11 cellular contexts compared by ENCODE assay signal in the genomic region with DNA sequence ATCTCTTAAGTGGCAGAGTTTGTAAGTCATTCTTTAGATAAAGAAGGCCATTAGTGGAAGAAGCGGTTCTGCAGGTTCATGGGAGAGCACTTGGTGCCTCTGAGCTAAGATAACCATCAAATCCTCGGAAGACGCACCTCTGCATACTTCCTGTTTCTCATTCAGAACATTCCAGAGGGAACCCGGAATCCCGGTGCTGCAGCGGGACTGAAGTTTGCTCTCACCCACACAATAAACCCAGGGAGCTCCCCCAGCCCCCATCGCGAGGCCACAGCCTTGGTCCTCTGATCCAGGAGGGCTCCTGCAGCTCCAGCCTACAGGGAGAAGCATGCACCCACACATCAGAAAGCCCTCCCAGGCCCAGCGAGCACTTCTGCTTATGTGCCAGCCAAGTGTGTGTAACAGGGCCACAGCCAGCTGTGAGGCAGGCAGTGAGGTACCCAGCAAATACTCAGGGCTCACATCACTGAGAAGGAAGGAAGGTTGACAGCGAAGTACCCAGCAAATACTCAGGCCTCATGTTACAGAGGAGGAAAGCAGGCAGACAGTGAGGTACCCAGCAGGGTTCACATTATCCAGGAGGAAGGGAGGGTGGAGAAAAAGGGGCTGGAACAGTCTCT.
A peak's percentile ranks its signal among the peaks of the same experiment; 100 is the strongest.
DNase-seq lines count a peak whose midpoint lies in the region; ATAC-seq and TF ChIP-seq lines count a peak whose summit lies in the region.
"Had no signal": no experiment of that assay in that cellular context is flagged by ENCODE, and none has a peak within 500 bp of the region (broad histone marks: within the 10 kb centered on the region; RNA-seq: fewer than 3 reads in every experiment).

No MANE protein-coding gene starts in this region.

- no peak overlapping the region for H3K4me3 ChIP-seq in HUES64 (ENCODE audit: low read length)
- peak overlapping the region; percentile 21 for H3K4me3 ChIP-seq in iPS-20b (ENCODE audit: low read length)
- H3K4me3 ChIP-seq in MM.1S (ENCODE audit: low read length) = no peak overlapping the region
- H3K4me3 ChIP-seq: ascending aorta had no signal

- H3K9me2 ChIP-seq in MM.1S (replicated peaks; ENCODE audit: insufficient read depth, low read length) = no peaks in the 10 kb centered on the region

- H3K27ac ChIP-seq in HUES64 (ENCODE audit: low read depth, low read length) (peak overlapping the region; percentile 30; the same call in 1 of the 2 replicates), iPS-20b (ENCODE audit: low read length) (no peak overlapping the region), MM.1S (ENCODE audit: low read length) (no peak overlapping the region)
- H3K27ac ChIP-seq: ascending aorta had no signal

- H3K27me3 ChIP-seq in HUES64 (ENCODE audit: insufficient read depth, low read length) = no peaks in the 10 kb centered on the region
- H3K27me3 ChIP-seq in iPS-20b (ENCODE audit: insufficient read depth, low read length) = no peaks in the 10 kb centered on the region
- H3K27me3 ChIP-seq in MM.1S (replicated peaks; ENCODE audit: insufficient read depth, low read length) = no peaks in the 10 kb centered on the region
- H3K27me3 ChIP-seq: ascending aorta had no signal

- H4K20me1 ChIP-seq in MM.1S (ENCODE audit: insufficient read depth, low read length) = no peaks in the 10 kb centered on the region

- H3F3A ChIP-seq in MM.1S (ENCODE audit: insufficient read depth, low read length) = no peaks in the 10 kb centered on the region

- no peak overlapping the region for H2AFZ ChIP-seq in MM.1S (ENCODE audit: low read length)

- DNase-seq in sciatic nerve (ENCODE audit: low spot score) (peak; percentile 56), MM.1S (no peak), DMS153 (lab: John Stamatoyannopoulos, UW) (no peak)
- DNase-seq: activated CD8-positive, alpha-beta memory T cell treated with anti-CD3 and anti-CD28 coated beads, Interleukin-2, amount 10 ng/mL, durations not matched to agents 7 days and 5 days; NCI-H2081 treated with DMSO at 0.1 percent for 48 hours; SW 1271 had no signal

- no peak for TF ChIP-seq CTCF in MM.1S (IDR thresholded peaks at IDR 0.05; ENCODE audit: low read length)

- no peaks in the 10 kb centered on the region for H3K9me3 ChIP-seq in HUES64 (ENCODE audit: insufficient read depth, low read depth, low read length)
- no peaks in the 10 kb centered on the region for H3K9me3 ChIP-seq in iPS-20b (ENCODE audit: insufficient read depth, low read depth, low read length)
- H3K9me3 ChIP-seq in MM.1S (replicated peaks; ENCODE audit: insufficient read depth, low read length) = no peaks in the 10 kb centered on the region
- H3K9me3 ChIP-seq: ascending aorta had no signal

- H3K79me2 ChIP-seq in MM.1S (ENCODE audit: low read length) = no peaks in the 10 kb centered on the region

- ATAC-seq in SK-N-SH treated with all-trans-retinoic acid at 6 μM for 48 hours (peak; percentile 76), sciatic nerve (peak; percentile 34), GM18858 (IDR thresholded peaks at IDR 0.05; ENCODE audit: unreplicated experiment) (no peak)
- ATAC-seq: activated CD8-positive, alpha-beta memory T cell treated with anti-CD3 and anti-CD28 coated beads, Interleukin-2, amount 10 ng/mL, durations not matched to agents 7 days and 5 days had no signal

- WGBS in HUES64 = 47% methylated on average over 10 of the region's 10 CpGs

- no peak overlapping the region for H3K4me2 ChIP-seq in MM.1S (ENCODE audit: low read depth, low read length)

- H3K9ac ChIP-seq in HUES64 (ENCODE audit: low read depth, low read length) = no peak overlapping the region
- H3K9ac ChIP-seq in iPS-20b (ENCODE audit: low read depth, low read length) = peak overlapping the region; percentile 14; the same call in 1 of the 2 replicates
- no peak overlapping the region for H3K9ac ChIP-seq in MM.1S (ENCODE audit: low read length)

- H3K4me1 ChIP-seq in HUES64 (ENCODE audit: insufficient read depth, low read length) = peaks cover 15% of the 10 kb centered on the region; the same call in 1 of the 2 replicates
- H3K4me1 ChIP-seq in iPS-20b (ENCODE audit: insufficient read depth, low read length) = peaks cover 16% of the 10 kb centered on the region
- peaks cover 6% of the 10 kb centered on the region; the same call in 1 of the 2 replicates for H3K4me1 ChIP-seq in MM.1S (ENCODE audit: low read length)

- intact Hi-C loops in sciatic nerve (cut with DNase I) = no loop called here

- no peaks in the 10 kb centered on the region for H3K36me3 ChIP-seq in HUES64 (ENCODE audit: insufficient read depth, low read length)
- H3K36me3 ChIP-seq in iPS-20b (ENCODE audit: insufficient read depth, low read depth, low read length) = no peaks in the 10 kb centered on the region
- H3K36me3 ChIP-seq in MM.1S (replicated peaks; ENCODE audit: insufficient read depth, low read length) = no peaks in the 10 kb centered on the region
- H3K36me3 ChIP-seq: ascending aorta had no signal

TF ChIP-seq in SK-N-SH treated with all-trans-retinoic acid at 6 μM for 48 hours, 23 proteins besides CTCF, POLR2A, EP300 and RAD21 (continues in another document):
- TF ChIP-seq ZC3H10 (CRISPR knock-in tag; IDR thresholded peaks at IDR 0.05) (no peak), PPARA (CRISPR knock-in tag; IDR thresholded peaks at IDR 0.05; ENCODE audit: borderline replicate concordance) (no peak), ESRRG (CRISPR knock-in tag; IDR thresholded peaks at IDR 0.05) (no peak), TCF4 (CRISPR knock-in tag; IDR thresholded peaks at IDR 0.05; ENCODE audit: borderline replicate concordance) (no peak), OSR1 (CRISPR knock-in tag; IDR thresholded peaks at IDR 0.05) (no peak), ZNF8 (CRISPR knock-in tag; IDR thresholded peaks at IDR 0.05) (no peak), ARNTL (CRISPR knock-in tag; IDR thresholded peaks at IDR 0.05; ENCODE audit: borderline replicate concordance, low read depth) (no peak), BACH2 (CRISPR knock-in tag; IDR thresholded peaks at IDR 0.05; ENCODE audit: borderline replicate concordance) (no peak), ZFP3 (CRISPR knock-in tag; IDR thresholded peaks at IDR 0.05) (no peak), RARB (CRISPR knock-in tag; IDR thresholded peaks at IDR 0.05) (no peak), ISL1 (CRISPR knock-in tag; IDR thresholded peaks at IDR 0.05) (no peak), ZNF70 (CRISPR knock-in tag; IDR thresholded peaks at IDR 0.05) (no peak), ZFP30 (CRISPR knock-in tag; IDR thresholded peaks at IDR 0.05) (no peak), ZNF565 (CRISPR knock-in tag; conservative IDR thresholded peaks at IDR 0.05; ENCODE audit: low read depth) (no peak), SNAI2 (CRISPR knock-in tag; IDR thresholded peaks at IDR 0.05) (no peak), TOX (CRISPR knock-in tag; IDR thresholded peaks at IDR 0.05; ENCODE audit: borderline replicate concordance) (no peak)
- TF ChIP-seq, protein P1, sequence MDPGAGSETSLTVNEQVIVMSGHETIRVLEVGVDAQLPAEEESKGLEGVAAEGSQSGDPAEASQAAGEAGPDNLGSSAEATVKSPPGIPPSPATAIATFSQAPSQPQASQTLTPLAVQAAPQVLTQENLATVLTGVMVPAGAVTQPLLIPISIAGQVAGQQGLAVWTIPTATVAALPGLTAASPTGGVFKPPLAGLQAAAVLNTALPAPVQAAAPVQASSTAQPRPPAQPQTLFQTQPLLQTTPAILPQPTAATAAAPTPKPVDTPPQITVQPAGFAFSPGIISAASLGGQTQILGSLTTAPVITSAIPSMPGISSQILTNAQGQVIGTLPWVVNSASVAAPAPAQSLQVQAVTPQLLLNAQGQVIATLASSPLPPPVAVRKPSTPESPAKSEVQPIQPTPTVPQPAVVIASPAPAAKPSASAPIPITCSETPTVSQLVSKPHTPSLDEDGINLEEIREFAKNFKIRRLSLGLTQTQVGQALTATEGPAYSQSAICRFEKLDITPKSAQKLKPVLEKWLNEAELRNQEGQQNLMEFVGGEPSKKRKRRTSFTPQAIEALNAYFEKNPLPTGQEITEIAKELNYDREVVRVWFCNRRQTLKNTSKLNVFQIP (CRISPR knock-in tag; IDR thresholded peaks at IDR 0.05; ENCODE audit: borderline replicate concordance, low read depth) = no peak
- TF ChIP-seq, protein P2, sequence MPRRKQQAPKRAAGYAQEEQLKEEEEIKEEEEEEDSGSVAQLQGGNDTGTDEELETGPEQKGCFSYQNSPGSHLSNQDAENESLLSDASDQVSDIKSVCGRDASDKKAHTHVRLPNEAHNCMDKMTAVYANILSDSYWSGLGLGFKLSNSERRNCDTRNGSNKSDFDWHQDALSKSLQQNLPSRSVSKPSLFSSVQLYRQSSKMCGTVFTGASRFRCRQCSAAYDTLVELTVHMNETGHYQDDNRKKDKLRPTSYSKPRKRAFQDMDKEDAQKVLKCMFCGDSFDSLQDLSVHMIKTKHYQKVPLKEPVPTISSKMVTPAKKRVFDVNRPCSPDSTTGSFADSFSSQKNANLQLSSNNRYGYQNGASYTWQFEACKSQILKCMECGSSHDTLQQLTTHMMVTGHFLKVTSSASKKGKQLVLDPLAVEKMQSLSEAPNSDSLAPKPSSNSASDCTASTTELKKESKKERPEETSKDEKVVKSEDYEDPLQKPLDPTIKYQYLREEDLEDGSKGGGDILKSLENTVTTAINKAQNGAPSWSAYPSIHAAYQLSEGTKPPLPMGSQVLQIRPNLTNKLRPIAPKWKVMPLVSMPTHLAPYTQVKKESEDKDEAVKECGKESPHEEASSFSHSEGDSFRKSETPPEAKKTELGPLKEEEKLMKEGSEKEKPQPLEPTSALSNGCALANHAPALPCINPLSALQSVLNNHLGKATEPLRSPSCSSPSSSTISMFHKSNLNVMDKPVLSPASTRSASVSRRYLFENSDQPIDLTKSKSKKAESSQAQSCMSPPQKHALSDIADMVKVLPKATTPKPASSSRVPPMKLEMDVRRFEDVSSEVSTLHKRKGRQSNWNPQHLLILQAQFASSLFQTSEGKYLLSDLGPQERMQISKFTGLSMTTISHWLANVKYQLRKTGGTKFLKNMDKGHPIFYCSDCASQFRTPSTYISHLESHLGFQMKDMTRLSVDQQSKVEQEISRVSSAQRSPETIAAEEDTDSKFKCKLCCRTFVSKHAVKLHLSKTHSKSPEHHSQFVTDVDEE (CRISPR knock-in tag; IDR thresholded peaks at IDR 0.05) = no peak
- TF ChIP-seq, protein P3, sequence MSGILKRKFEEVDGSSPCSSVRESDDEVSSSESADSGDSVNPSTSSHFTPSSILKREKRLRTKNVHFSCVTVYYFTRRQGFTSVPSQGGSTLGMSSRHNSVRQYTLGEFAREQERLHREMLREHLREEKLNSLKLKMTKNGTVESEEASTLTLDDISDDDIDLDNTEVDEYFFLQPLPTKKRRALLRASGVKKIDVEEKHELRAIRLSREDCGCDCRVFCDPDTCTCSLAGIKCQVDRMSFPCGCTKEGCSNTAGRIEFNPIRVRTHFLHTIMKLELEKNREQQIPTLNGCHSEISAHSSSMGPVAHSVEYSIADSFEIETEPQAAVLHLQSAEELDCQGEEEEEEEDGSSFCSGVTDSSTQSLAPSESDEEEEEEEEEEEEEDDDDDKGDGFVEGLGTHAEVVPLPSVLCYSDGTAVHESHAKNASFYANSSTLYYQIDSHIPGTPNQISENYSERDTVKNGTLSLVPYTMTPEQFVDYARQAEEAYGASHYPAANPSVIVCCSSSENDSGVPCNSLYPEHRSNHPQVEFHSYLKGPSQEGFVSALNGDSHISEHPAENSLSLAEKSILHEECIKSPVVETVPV (CRISPR knock-in tag; IDR thresholded peaks at IDR 0.05) = no peak
